ENCODE assay signal across 1 cellular context in genomic region chr7:75906991-75907667, GRCh38.
TF ChIP-seq lines count a peak whose summit lies in the region.

No MANE protein-coding gene starts in this region.

TF ChIP-seq in HepG2, 621 proteins besides CTCF, POLR2A, EP300 and RAD21 (continued from another document and continues in another):
- TF ChIP-seq SIN3B (IDR thresholded peaks at IDR 0.05; ENCODE audit: low read length) (no peak), IRF9 (CRISPR knock-in tag; IDR thresholded peaks at IDR 0.05; ENCODE audit: borderline replicate concordance) (no peak), KLF13 (CRISPR knock-in tag; IDR thresholded peaks at IDR 0.05) (peak; percentile 70; the same call in 1 of the 2 replicates), WIZ (CRISPR knock-in tag; IDR thresholded peaks at IDR 0.05) (no peak), KDM1A (CRISPR knock-in tag; IDR thresholded peaks at IDR 0.05) (0 out of 2 replicates have a peak, but pooled peaks have one; percentile 40), ARID3A (IDR thresholded peaks at IDR 0.05; ENCODE audit: low read depth, low read length) (no peak), ZSCAN29 (CRISPR knock-in tag; conservative IDR thresholded peaks at IDR 0.05) (no peak), BORCS8-MEF2B (CRISPR knock-in tag; IDR thresholded peaks at IDR 0.05) (no peak), ZNF580 (CRISPR knock-in tag; IDR thresholded peaks at IDR 0.05; ENCODE audit: borderline replicate concordance, low read depth) (no peak), CREM (IDR thresholded peaks at IDR 0.05) (peak; percentile 80), CREM (CRISPR knock-in tag; IDR thresholded peaks at IDR 0.05) (no peak), ZSCAN12 (CRISPR knock-in tag; IDR thresholded peaks at IDR 0.05) (no peak), KLF6 (CRISPR knock-in tag; IDR thresholded peaks at IDR 0.05) (peak; percentile 70; the same call in 1 of the 2 replicates), SOX13 (IDR thresholded peaks at IDR 0.05) (peak; percentile 73), SOX13 (CRISPR knock-in tag; conservative IDR thresholded peaks at IDR 0.05 in 1 of 2, IDR thresholded peaks at IDR 0.05 in 1 of 2) (peak in 1 of 2 experiments; percentile 76; a peak in 2 of 4 replicates), STAT5B (CRISPR knock-in tag; IDR thresholded peaks at IDR 0.05) (no peak; the same call in 1 of the 2 replicates), ZGPAT (CRISPR knock-in tag; IDR thresholded peaks at IDR 0.05) (no peak; the same call in 1 of the 2 replicates), SNAI1 (CRISPR knock-in tag; IDR thresholded peaks at IDR 0.05; ENCODE audit: borderline replicate concordance) (no peak), ZNF569 (CRISPR knock-in tag; IDR thresholded peaks at IDR 0.05; ENCODE audit: borderline replicate concordance) (no peak), ERF (CRISPR knock-in tag; IDR thresholded peaks at IDR 0.05) (peak; percentile 49; the same call in 1 of the 2 replicates), ELF1 (CRISPR knock-in tag; IDR thresholded peaks at IDR 0.05) (peak; percentile 68), HES4 (CRISPR knock-in tag; IDR thresholded peaks at IDR 0.05; ENCODE audit: borderline replicate concordance) (no peak), DMTF1 (CRISPR knock-in tag; IDR thresholded peaks at IDR 0.05) (no peak), ZNF142 (CRISPR knock-in tag; IDR thresholded peaks at IDR 0.05) (no peak), SMARCC2 (IDR thresholded peaks at IDR 0.05) (no peak), NCOA2 (CRISPR knock-in tag; IDR thresholded peaks at IDR 0.05) (peak; percentile 89), ZNF552 (CRISPR knock-in tag; IDR thresholded peaks at IDR 0.05; ENCODE audit: borderline replicate concordance) (no peak), SP4 (CRISPR knock-in tag; IDR thresholded peaks at IDR 0.05) (no peak), ETS1 (CRISPR knock-in tag; IDR thresholded peaks at IDR 0.05) (no peak), HNF1A (IDR thresholded peaks at IDR 0.05; ENCODE audit: low read depth) (no peak), HNF1A (CRISPR knock-in tag; IDR thresholded peaks at IDR 0.05; ENCODE audit: borderline replicate concordance) (0 out of 2 replicates have a peak, but pooled peaks have one; percentile 26), ISX (CRISPR knock-in tag; conservative IDR thresholded peaks at IDR 0.05) (no peak), ZSCAN9 (CRISPR knock-in tag; IDR thresholded peaks at IDR 0.05; ENCODE audit: borderline replicate concordance) (no peak), ZNF34 (CRISPR knock-in tag; IDR thresholded peaks at IDR 0.05; ENCODE audit: borderline replicate concordance) (no peak), NFIC (IDR thresholded peaks at IDR 0.05; ENCODE audit: low read length) (peak; percentile 87), PBX3 (CRISPR knock-in tag; IDR thresholded peaks at IDR 0.05; ENCODE audit: borderline replicate concordance) (no peak), NR2F6 (IDR thresholded peaks at IDR 0.05) (peak; percentile 91), NR2F6 (CRISPR knock-in tag; IDR thresholded peaks at IDR 0.05) (peak; percentile 66), ZNF276 (CRISPR knock-in tag; IDR thresholded peaks at IDR 0.05; ENCODE audit: low read depth) (no peak), ZNF670 (CRISPR knock-in tag; IDR thresholded peaks at IDR 0.05; ENCODE audit: borderline replicate concordance) (0 out of 2 replicates have a peak, but pooled peaks have one; percentile 37), MEF2D (CRISPR knock-in tag; IDR thresholded peaks at IDR 0.05) (peak; percentile 67)
